ENCODE assay signal across 6 cellular contexts in genomic region chr3:7621645-7622044, GRCh38.
"Had no signal": no experiment of that assay in that cellular context is flagged by ENCODE, and none has a peak within 500 bp of the region (broad histone marks: within the 10 kb centered on the region; RNA-seq: fewer than 3 reads in every experiment).

No MANE protein-coding gene starts in this region.

- DNase-seq: IMR-90, KBM-7, KG1 had no signal

- ATAC-seq: K562 had no signal

- FAIRE-seq: HTR-8/SVneo, K562 had no signal

- H3K4me3 ChIP-seq: K562 had no signal

- H3K27ac ChIP-seq: HL-60 had no signal
